1 cellular context compared by ENCODE assay signal in the genomic region with DNA sequence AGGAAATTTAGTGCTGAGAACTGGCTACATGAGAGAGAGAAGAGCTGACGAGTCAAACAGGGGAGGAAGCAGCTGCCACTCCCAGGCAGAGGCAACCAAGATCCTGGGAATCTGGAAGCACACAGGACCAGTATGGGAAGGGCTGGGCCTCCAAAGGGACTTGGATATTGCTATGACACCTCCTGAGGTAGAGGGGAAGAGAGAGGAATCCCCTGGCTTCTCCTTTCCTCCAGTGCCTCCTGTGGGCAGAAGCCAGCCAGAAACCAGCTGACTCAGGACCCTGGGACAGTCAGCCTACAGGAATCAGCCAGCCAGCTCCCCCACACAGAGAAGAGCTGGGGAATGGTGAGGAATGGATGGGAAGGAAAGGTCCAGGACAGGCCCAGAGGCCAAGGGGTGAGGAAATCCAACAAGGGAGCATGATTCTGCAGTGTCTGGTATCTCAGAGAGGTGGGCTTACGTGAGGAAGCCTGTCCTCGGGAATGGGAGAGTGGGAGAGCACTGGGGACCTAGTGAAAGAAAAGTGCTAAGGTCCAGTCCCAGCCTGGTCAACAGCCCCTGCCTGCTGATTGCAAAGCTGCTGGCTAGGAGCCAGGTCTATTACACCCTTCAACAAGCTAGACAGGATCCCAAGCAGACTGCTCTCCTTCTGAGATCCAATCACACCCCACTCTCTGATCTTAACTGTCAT.
A peak's percentile ranks its signal among the peaks of the same experiment; 100 is the strongest.
TF ChIP-seq lines count a peak whose summit lies in the region.

No MANE protein-coding gene starts in this region.

TF ChIP-seq in K562, 482 proteins besides CTCF, POLR2A, EP300 and RAD21 (continued from another document and continues in another):
- TF ChIP-seq, protein P1, sequence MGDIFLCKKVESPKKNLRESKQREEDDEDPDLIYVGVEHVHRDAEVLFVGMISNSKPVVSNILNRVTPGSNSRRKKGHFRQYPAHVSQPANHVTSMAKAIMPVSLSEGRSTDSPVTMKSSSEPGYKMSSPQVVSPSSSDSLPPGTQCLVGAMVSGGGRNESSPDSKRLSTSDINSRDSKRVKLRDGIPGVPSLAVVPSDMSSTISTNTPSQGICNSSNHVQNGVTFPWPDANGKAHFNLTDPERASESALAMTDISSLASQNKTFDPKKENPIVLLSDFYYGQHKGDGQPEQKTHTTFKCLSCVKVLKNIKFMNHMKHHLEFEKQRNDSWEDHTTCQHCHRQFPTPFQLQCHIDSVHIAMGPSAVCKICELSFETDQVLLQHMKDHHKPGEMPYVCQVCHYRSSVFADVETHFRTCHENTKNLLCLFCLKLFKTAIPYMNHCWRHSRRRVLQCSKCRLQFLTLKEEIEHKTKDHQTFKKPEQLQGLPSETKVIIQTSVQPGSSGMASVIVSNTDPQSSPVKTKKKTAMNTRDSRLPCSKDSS (IDR thresholded peaks at IDR 0.05; ENCODE audit: low read depth, partially characterized antibody), result no peak
- no peak for TF ChIP-seq NR1H2 (CRISPR knock-in tag; IDR thresholded peaks at IDR 0.05)
- no peak for TF ChIP-seq ZNF551 (CRISPR knock-in tag; IDR thresholded peaks at IDR 0.05)
- TF ChIP-seq NR2C2 (CRISPR knock-in tag; IDR thresholded peaks at IDR 0.05), result peak; percentile 31; the same call in 1 of the 2 replicates
- 0 out of 2 replicates have a peak, but pooled peaks have one; percentile 10 for TF ChIP-seq NR2C2 (tag; IDR thresholded peaks at IDR 0.05)
- 0 out of 4 replicates have a peak, but pooled peaks of 1 of the 2 experiments have one; percentile 12 for TF ChIP-seq SRF (CRISPR knock-in tag; IDR thresholded peaks at IDR 0.05)
- no peak for TF ChIP-seq SMARCC2 (IDR thresholded peaks at IDR 0.05; ENCODE audit: low read depth)
- TF ChIP-seq ETS2 (tag; IDR thresholded peaks at IDR 0.05; ENCODE audit: borderline replicate concordance, poor library complexity, severe bottlenecking), result no peak
- TF ChIP-seq ASH1L (IDR thresholded peaks at IDR 0.05; ENCODE audit: borderline replicate concordance, low read depth, partially characterized antibody), result no peak
- TF ChIP-seq, protein P2, sequence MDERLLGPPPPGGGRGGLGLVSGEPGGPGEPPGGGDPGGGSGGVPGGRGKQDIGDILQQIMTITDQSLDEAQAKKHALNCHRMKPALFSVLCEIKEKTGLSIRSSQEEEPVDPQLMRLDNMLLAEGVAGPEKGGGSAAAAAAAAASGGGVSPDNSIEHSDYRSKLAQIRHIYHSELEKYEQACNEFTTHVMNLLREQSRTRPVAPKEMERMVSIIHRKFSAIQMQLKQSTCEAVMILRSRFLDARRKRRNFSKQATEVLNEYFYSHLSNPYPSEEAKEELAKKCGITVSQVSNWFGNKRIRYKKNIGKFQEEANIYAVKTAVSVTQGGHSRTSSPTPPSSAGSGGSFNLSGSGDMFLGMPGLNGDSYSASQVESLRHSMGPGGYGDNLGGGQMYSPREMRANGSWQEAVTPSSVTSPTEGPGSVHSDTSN (CRISPR knock-in tag; IDR thresholded peaks at IDR 0.05; ENCODE audit: low read depth), result no peak
- TF ChIP-seq, protein P2 (tag; conservative IDR thresholded peaks at IDR 0.05; ENCODE audit: low read depth), result no peak
- no peak for TF ChIP-seq PHB (CRISPR knock-in tag; IDR thresholded peaks at IDR 0.05)
- TF ChIP-seq HDAC2 (IDR thresholded peaks at IDR 0.05), result peak; percentile 46; the same call in 1 of the 2 replicates
- TF ChIP-seq EGR1 (conservative IDR thresholded peaks at IDR 0.05), result no peak
- no peak for TF ChIP-seq ZNF444 (CRISPR knock-in tag; IDR thresholded peaks at IDR 0.05)
- TF ChIP-seq, protein P3, sequence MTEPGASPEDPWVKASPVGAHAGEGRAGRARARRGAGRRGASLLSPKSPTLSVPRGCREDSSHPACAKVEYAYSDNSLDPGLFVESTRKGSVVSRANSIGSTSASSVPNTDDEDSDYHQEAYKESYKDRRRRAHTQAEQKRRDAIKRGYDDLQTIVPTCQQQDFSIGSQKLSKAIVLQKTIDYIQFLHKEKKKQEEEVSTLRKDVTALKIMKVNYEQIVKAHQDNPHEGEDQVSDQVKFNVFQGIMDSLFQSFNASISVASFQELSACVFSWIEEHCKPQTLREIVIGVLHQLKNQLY (CRISPR knock-in tag; conservative IDR thresholded peaks at IDR 0.05), result no peak
- TF ChIP-seq, protein P4, sequence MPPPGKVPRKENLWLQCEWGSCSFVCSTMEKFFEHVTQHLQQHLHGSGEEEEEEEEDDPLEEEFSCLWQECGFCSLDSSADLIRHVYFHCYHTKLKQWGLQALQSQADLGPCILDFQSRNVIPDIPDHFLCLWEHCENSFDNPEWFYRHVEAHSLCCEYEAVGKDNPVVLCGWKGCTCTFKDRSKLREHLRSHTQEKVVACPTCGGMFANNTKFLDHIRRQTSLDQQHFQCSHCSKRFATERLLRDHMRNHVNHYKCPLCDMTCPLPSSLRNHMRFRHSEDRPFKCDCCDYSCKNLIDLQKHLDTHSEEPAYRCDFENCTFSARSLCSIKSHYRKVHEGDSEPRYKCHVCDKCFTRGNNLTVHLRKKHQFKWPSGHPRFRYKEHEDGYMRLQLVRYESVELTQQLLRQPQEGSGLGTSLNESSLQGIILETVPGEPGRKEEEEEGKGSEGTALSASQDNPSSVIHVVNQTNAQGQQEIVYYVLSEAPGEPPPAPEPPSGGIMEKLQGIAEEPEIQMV (tag; conservative IDR thresholded peaks at IDR 0.05; ENCODE audit: low read depth), result no peak
- no peak for TF ChIP-seq FIP1L1 (IDR thresholded peaks at IDR 0.05; ENCODE audit: low read depth, low read length, poor library complexity, severe bottlenecking)
- no peak for TF ChIP-seq ZC3H11A (IDR thresholded peaks at IDR 0.05; ENCODE audit: low read depth, low read length)
- TF ChIP-seq SRSF1 (IDR thresholded peaks at IDR 0.05; ENCODE audit: low read depth, low read length), result no peak
- TF ChIP-seq ZNF197 (CRISPR knock-in tag; IDR thresholded peaks at IDR 0.05; ENCODE audit: low read depth), result no peak
- no peak for TF ChIP-seq NONO (IDR thresholded peaks at IDR 0.05; ENCODE audit: low read depth in 2 of 2, low read length in 1 of 2)
- TF ChIP-seq, protein P5, sequence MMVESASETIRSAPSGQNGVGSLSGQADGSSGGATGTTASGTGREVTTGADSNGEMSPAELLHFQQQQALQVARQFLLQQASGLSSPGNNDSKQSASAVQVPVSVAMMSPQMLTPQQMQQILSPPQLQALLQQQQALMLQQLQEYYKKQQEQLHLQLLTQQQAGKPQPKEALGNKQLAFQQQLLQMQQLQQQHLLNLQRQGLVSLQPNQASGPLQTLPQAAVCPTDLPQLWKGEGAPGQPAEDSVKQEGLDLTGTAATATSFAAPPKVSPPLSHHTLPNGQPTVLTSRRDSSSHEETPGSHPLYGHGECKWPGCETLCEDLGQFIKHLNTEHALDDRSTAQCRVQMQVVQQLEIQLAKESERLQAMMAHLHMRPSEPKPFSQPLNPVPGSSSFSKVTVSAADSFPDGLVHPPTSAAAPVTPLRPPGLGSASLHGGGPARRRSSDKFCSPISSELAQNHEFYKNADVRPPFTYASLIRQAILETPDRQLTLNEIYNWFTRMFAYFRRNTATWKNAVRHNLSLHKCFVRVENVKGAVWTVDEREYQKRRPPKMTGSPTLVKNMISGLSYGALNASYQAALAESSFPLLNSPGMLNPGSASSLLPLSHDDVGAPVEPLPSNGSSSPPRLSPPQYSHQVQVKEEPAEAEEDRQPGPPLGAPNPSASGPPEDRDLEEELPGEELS (CRISPR knock-in tag; IDR thresholded peaks at IDR 0.05; ENCODE audit: borderline replicate concordance), result no peak
- TF ChIP-seq ZNF766 (CRISPR knock-in tag; conservative IDR thresholded peaks at IDR 0.05), result no peak
- TF ChIP-seq, protein P6, sequence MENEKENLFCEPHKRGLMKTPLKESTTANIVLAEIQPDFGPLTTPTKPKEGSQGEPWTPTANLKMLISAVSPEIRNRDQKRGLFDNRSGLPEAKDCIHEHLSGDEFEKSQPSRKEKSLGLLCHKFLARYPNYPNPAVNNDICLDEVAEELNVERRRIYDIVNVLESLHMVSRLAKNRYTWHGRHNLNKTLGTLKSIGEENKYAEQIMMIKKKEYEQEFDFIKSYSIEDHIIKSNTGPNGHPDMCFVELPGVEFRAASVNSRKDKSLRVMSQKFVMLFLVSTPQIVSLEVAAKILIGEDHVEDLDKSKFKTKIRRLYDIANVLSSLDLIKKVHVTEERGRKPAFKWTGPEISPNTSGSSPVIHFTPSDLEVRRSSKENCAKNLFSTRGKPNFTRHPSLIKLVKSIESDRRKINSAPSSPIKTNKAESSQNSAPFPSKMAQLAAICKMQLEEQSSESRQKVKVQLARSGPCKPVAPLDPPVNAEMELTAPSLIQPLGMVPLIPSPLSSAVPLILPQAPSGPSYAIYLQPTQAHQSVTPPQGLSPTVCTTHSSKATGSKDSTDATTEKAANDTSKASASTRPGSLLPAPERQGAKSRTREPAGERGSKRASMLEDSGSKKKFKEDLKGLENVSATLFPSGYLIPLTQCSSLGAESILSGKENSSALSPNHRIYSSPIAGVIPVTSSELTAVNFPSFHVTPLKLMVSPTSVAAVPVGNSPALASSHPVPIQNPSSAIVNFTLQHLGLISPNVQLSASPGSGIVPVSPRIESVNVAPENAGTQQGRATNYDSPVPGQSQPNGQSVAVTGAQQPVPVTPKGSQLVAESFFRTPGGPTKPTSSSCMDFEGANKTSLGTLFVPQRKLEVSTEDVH (IDR thresholded peaks at IDR 0.05; ENCODE audit: low read depth, partially characterized antibody), result no peak
- no peak for TF ChIP-seq HCFC1 (IDR thresholded peaks at IDR 0.05; ENCODE audit: low read depth, low read length)
- TF ChIP-seq, protein P7, sequence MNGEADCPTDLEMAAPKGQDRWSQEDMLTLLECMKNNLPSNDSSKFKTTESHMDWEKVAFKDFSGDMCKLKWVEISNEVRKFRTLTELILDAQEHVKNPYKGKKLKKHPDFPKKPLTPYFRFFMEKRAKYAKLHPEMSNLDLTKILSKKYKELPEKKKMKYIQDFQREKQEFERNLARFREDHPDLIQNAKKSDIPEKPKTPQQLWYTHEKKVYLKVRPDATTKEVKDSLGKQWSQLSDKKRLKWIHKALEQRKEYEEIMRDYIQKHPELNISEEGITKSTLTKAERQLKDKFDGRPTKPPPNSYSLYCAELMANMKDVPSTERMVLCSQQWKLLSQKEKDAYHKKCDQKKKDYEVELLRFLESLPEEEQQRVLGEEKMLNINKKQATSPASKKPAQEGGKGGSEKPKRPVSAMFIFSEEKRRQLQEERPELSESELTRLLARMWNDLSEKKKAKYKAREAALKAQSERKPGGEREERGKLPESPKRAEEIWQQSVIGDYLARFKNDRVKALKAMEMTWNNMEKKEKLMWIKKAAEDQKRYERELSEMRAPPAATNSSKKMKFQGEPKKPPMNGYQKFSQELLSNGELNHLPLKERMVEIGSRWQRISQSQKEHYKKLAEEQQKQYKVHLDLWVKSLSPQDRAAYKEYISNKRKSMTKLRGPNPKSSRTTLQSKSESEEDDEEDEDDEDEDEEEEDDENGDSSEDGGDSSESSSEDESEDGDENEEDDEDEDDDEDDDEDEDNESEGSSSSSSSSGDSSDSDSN (IDR thresholded peaks at IDR 0.05; ENCODE audit: borderline replicate concordance in 1 of 2, low read depth in 2 of 2, low read length in 2 of 2), result peak in 1 of 2 experiments; percentile 36; a peak in 1 of 4 replicates
- no peak for TF ChIP-seq DDX20 (tag; IDR thresholded peaks at IDR 0.05; ENCODE audit: low read depth)
- no peak for TF ChIP-seq SLC30A9 (CRISPR knock-in tag; IDR thresholded peaks at IDR 0.05)
- TF ChIP-seq, protein P8, sequence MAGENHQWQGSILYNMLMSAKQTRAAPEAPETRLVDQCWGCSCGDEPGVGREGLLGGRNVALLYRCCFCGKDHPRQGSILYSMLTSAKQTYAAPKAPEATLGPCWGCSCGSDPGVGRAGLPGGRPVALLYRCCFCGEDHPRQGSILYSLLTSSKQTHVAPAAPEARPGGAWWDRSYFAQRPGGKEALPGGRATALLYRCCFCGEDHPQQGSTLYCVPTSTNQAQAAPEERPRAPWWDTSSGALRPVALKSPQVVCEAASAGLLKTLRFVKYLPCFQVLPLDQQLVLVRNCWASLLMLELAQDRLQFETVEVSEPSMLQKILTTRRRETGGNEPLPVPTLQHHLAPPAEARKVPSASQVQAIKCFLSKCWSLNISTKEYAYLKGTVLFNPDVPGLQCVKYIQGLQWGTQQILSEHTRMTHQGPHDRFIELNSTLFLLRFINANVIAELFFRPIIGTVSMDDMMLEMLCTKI (IDR thresholded peaks at IDR 0.05; ENCODE audit: partially characterized antibody), result no peak
- TF ChIP-seq ZNF282 (CRISPR knock-in tag; IDR thresholded peaks at IDR 0.05), result no peak
- TF ChIP-seq ZNF274 (IDR thresholded peaks at IDR 0.05; ENCODE audit: borderline replicate concordance, low read depth, low read length), result no peak
- TF ChIP-seq, protein P9, sequence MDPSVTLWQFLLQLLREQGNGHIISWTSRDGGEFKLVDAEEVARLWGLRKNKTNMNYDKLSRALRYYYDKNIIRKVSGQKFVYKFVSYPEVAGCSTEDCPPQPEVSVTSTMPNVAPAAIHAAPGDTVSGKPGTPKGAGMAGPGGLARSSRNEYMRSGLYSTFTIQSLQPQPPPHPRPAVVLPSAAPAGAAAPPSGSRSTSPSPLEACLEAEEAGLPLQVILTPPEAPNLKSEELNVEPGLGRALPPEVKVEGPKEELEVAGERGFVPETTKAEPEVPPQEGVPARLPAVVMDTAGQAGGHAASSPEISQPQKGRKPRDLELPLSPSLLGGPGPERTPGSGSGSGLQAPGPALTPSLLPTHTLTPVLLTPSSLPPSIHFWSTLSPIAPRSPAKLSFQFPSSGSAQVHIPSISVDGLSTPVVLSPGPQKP (CRISPR knock-in tag; IDR thresholded peaks at IDR 0.05), result no peak
- no peak for TF ChIP-seq COPS2 (conservative IDR thresholded peaks at IDR 0.05)
- no peak for TF ChIP-seq ZNF384 (IDR thresholded peaks at IDR 0.05; ENCODE audit: low read depth, low read length)
- TF ChIP-seq DMBX1 (CRISPR knock-in tag; IDR thresholded peaks at IDR 0.05; ENCODE audit: borderline replicate concordance), result no peak
- TF ChIP-seq, protein P10, sequence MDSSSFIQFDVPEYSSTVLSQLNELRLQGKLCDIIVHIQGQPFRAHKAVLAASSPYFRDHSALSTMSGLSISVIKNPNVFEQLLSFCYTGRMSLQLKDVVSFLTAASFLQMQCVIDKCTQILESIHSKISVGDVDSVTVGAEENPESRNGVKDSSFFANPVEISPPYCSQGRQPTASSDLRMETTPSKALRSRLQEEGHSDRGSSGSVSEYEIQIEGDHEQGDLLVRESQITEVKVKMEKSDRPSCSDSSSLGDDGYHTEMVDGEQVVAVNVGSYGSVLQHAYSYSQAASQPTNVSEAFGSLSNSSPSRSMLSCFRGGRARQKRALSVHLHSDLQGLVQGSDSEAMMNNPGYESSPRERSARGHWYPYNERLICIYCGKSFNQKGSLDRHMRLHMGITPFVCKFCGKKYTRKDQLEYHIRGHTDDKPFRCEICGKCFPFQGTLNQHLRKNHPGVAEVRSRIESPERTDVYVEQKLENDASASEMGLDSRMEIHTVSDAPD (CRISPR knock-in tag; IDR thresholded peaks at IDR 0.05), result no peak
- TF ChIP-seq CSDE1 (IDR thresholded peaks at IDR 0.05), result no peak
- TF ChIP-seq THRAP3 (IDR thresholded peaks at IDR 0.05; ENCODE audit: borderline replicate concordance), result no peak
- no peak for TF ChIP-seq HNRNPUL1 (IDR thresholded peaks at IDR 0.05; ENCODE audit: low read length)
- no peak for TF ChIP-seq SETDB1 (IDR thresholded peaks at IDR 0.05; ENCODE audit: low read length)
- no peak for TF ChIP-seq HDAC6 (IDR thresholded peaks at IDR 0.05; ENCODE audit: low read depth, low read length)
- TF ChIP-seq HSF4 (CRISPR knock-in tag; IDR thresholded peaks at IDR 0.05; ENCODE audit: borderline replicate concordance), result no peak
- TF ChIP-seq CHD4 (IDR thresholded peaks at IDR 0.05; ENCODE audit: insufficient read depth, insufficient replicate concordance, low read depth, low read length, poor library complexity, severe bottlenecking), result no peak
